18 cellular contexts compared by ENCODE assay signal in genomic region chr16:88613-89012, GRCh38. TPM values are rescaled to one million over a fixed set of nuclear protein-coding genes. Genes with fewer than 3 reads are reported as not detected.
DNase-seq lines count a peak whose midpoint lies in the region; ATAC-seq, FAIRE-seq and TF ChIP-seq lines count a peak whose summit lies in the region.
"Had no signal": no experiment of that assay in that cellular context is flagged by ENCODE, and none has a peak within 500 bp of the region (broad histone marks: within the 10 kb centered on the region; RNA-seq: fewer than 3 reads in every experiment).

No MANE protein-coding gene starts in this region.

- no peaks in the 10 kb centered on the region for H3K9me3 Mint-ChIP-seq in activated CD8-positive, alpha-beta T cell treated with anti-CD3 and anti-CD28 coated beads for 36 hours
- H3K9me3 Mint-ChIP-seq: CD8-positive, alpha-beta T cell had no signal

- DNase-seq in HepG2 (ENCODE audit: low spot score): no peak
- DNase-seq in right lobe of liver: no peak
- DNase-seq in lower lobe of right lung: peak; percentile 34
- DNase-seq in activated CD8-positive, alpha-beta T cell treated with anti-CD3 and anti-CD28 coated beads for 36 hours: no peak
- no peak for DNase-seq in H7
- DNase-seq: Calu3; CD8-positive, alpha-beta T cell; DMS53; DND-41; EL; GM23248; HCEC 1CT; IMR-90; KBM-7 had no signal

- H3K4me1 Mint-ChIP-seq in activated CD8-positive, alpha-beta T cell treated with anti-CD3 and anti-CD28 coated beads for 36 hours (ENCODE audit: low read depth): peaks cover 23% of the 10 kb centered on the region

- intact Hi-C loops in HepG2 (cut with micrococcal nuclease; ENCODE audit: unreplicated experiment): no loop called here
- intact Hi-C loops in right lobe of liver (cut with DNase I): no loop called here
- intact Hi-C loops in lower lobe of right lung (cut with DNase I): no loop called here
- intact Hi-C loops in activated CD8-positive, alpha-beta T cell treated with anti-CD3 and anti-CD28 coated beads for 36 hours (cut with micrococcal nuclease): no loop called here

- no peak overlapping the region for H3K4me2 ChIP-seq in HepG2 (ENCODE audit: low read depth, low read length)

- no peaks in the 10 kb centered on the region for H4K20me1 ChIP-seq in HepG2 (ENCODE audit: insufficient read depth, low read length)

- no peaks in the 10 kb centered on the region for H3K4me1 ChIP-seq in HepG2 (ENCODE audit: insufficient read depth, low read length)
- no peaks in the 10 kb centered on the region for H3K4me1 ChIP-seq in right lobe of liver
- peaks cover 30% of the 10 kb centered on the region for H3K4me1 ChIP-seq in lower lobe of right lung

- no peak for TF ChIP-seq EP300 in HepG2 (IDR thresholded peaks at IDR 0.05; ENCODE audit: low read depth in 2 of 2, low read length in 2 of 2)
- no peak for TF ChIP-seq EP300 in HepG2 (CRISPR knock-in tag; IDR thresholded peaks at IDR 0.05; ENCODE audit: borderline replicate concordance)

- CTCF ChIA-PET in HepG2 (lab: Yijun Ruan, JAX; ENCODE audit: low intra/inter-chr PET ratio, low total read pairs): no interaction called here
- CTCF ChIA-PET in activated CD8-positive, alpha-beta T cell treated with anti-CD3 and anti-CD28 coated beads for 36 hours (lab: Charles Lee): interaction anchor here (7.1 to 12.6 kb wide), 2 partner anchors 7 to 19 kb away, joined by 55 to 458 read pairs; partner anchors contain the start of genes MPG and RHBDF1

- FAIRE-seq in HepG2 (lab: Jason Lieb, UNC): no peak
- FAIRE-seq: GM12891, GM19239 had no signal

- H3K27me3 Mint-ChIP-seq in activated CD8-positive, alpha-beta T cell treated with anti-CD3 and anti-CD28 coated beads for 36 hours: no peaks in the 10 kb centered on the region

- H3K79me2 ChIP-seq in HepG2 (ENCODE audit: insufficient read depth, low read length): no peaks in the 10 kb centered on the region

- no peaks in the 10 kb centered on the region for H3K27me3 ChIP-seq in HepG2 (ENCODE audit: control insufficient read depth in 1 of 2, insufficient read depth in 2 of 2, low read length in 2 of 2)
- no peaks in the 10 kb centered on the region for H3K27me3 ChIP-seq in right lobe of liver
- no peaks in the 10 kb centered on the region for H3K27me3 ChIP-seq in lower lobe of right lung (ENCODE audit: low read depth)
- no peaks in the 10 kb centered on the region for H3K27me3 ChIP-seq in H7 (ENCODE audit: control insufficient read depth, insufficient read depth, low read length)
- H3K27me3 ChIP-seq: BLaER1 treated with 17β-estradiol and CSF1 and Interleukin-3, amounts not matched to agents 10 nM and 100 nM had no signal

- TF ChIP-seq RAD21 in HepG2 (CRISPR knock-in tag; IDR thresholded peaks at IDR 0.05): no peak

- WGBS in HepG2 (ENCODE audit: low lambda C conversion rate): 98% methylated on average over 8 of the region's 14 CpGs
- 95% methylated on average over 7 of the region's 14 CpGs for WGBS in right lobe of liver (ENCODE audit: insufficient coverage, low coverage, low lambda C conversion rate, missing lambda C conversion rate)

- peaks cover 26% of the 10 kb centered on the region for H3K36me3 Mint-ChIP-seq in activated CD8-positive, alpha-beta T cell treated with anti-CD3 and anti-CD28 coated beads for 36 hours (ENCODE audit: low read depth)

- H3K36me3 ChIP-seq in HepG2 (replicated peaks in 1 of 2; ENCODE audit: control insufficient read depth in 1 of 2, insufficient read depth in 2 of 2, low read length in 2 of 2) (peaks cover 21 to 29% of the 10 kb centered on the region in 2 experiments; a peak in 4 of 5 replicates), right lobe of liver (peaks cover 0 to 32% (median 4%) of the 10 kb centered on the region in 4 donors), lower lobe of right lung (peaks cover 69% of the 10 kb centered on the region), H7 (replicated peaks; ENCODE audit: control insufficient read depth, insufficient read depth, low read length) (peaks cover 10% of the 10 kb centered on the region)

- H3K9me3 ChIP-seq in HepG2 (ENCODE audit: low read length) (no peaks in the 10 kb centered on the region), right lobe of liver (no peaks in the 10 kb centered on the region), lower lobe of right lung (no peaks in the 10 kb centered on the region)
- H3K9me3 ChIP-seq: BLaER1 treated with 17β-estradiol and CSF1 and Interleukin-3, amounts not matched to agents 10 nM and 100 nM had no signal

- no peak overlapping the region for H3K27ac Mint-ChIP-seq in activated CD8-positive, alpha-beta T cell treated with anti-CD3 and anti-CD28 coated beads for 36 hours
- H3K27ac Mint-ChIP-seq: CD8-positive, alpha-beta T cell had no signal

- TF ChIP-seq CTCF in HepG2 (CRISPR knock-in tag; IDR thresholded peaks at IDR 0.05) (no peak), right lobe of liver (IDR thresholded peaks at IDR 0.05) (no peak), lower lobe of right lung (IDR thresholded peaks at IDR 0.05) (no peak)
- TF ChIP-seq CTCF in activated CD8-positive, alpha-beta T cell treated with anti-CD3 and anti-CD28 coated beads for 36 hours (IDR thresholded peaks at IDR 0.05): no peak

- POLR2A ChIA-PET in HepG2 (lab: Yijun Ruan, JAX): no interaction called here
- POLR2A ChIA-PET in activated CD8-positive, alpha-beta T cell treated with anti-CD3 and anti-CD28 coated beads for 36 hours (lab: Charles Lee): interaction anchor here (1.5 kb wide), 1 partner anchor 11 kb away, joined by 5 read pairs; no protein-coding TSS in a partner anchor

- ATAC-seq in HepG2 (no peak), right lobe of liver (no peak), lower lobe of right lung (no peak)
- no peak for ATAC-seq in activated CD8-positive, alpha-beta T cell treated with anti-CD3 and anti-CD28 coated beads for 36 hours
- ATAC-seq: CD8-positive, alpha-beta T cell had no signal

- BruUV-seq in HepG2 (replicated peaks; lab: Mats Ljungman, UMichigan): no TSS peak

- H3K27ac ChIP-seq in HepG2 (ENCODE audit: extremely low read length, insufficient read depth, low read length): no peak overlapping the region
- H3K27ac ChIP-seq in right lobe of liver: no peak overlapping the region
- H3K27ac ChIP-seq in lower lobe of right lung: no peak overlapping the region
- H3K27ac ChIP-seq: 22Rv1, GM23248 had no signal

- no peak for TF ChIP-seq POLR2A in HepG2 (IDR thresholded peaks at IDR 0.05; ENCODE audit: insufficient read depth in 1 of 2, low read depth in 2 of 2, low read length in 2 of 2)
- no peak for TF ChIP-seq POLR2A in right lobe of liver (IDR thresholded peaks at IDR 0.05)

- H3K4me3 ChIP-seq in HepG2 (replicated peaks in 1 of 3; ENCODE audit: insufficient read depth in 1 of 3, low read depth in 2 of 3, low read length in 3 of 3): no peak overlapping the region
- no peak overlapping the region for H3K4me3 ChIP-seq in right lobe of liver
- no peak overlapping the region for H3K4me3 ChIP-seq in lower lobe of right lung
- H3K4me3 ChIP-seq in H7 (ENCODE audit: insufficient read depth, low read depth, low read length): no peak overlapping the region
- H3K4me3 ChIP-seq: BLaER1 treated with 17β-estradiol and CSF1 and Interleukin-3, amounts not matched to agents 10 nM and 100 nM; GM23248 had no signal

- no peak overlapping the region for H2AFZ ChIP-seq in HepG2 (ENCODE audit: low read length)
- H2AFZ ChIP-seq: GM23248 had no signal

- no peak overlapping the region for H3K4me3 Mint-ChIP-seq in activated CD8-positive, alpha-beta T cell treated with anti-CD3 and anti-CD28 coated beads for 36 hours
- H3K4me3 Mint-ChIP-seq: CD8-positive, alpha-beta T cell had no signal

- in situ Hi-C loops in HepG2 (cut with HindIII; ENCODE audit: extremely low pct_ligation_motif_present, low pct_unique_long_range_greater_than_20kb): no loop called here

- H3K9ac ChIP-seq in HepG2 (ENCODE audit: insufficient read depth, low read depth, low read length): no peak overlapping the region
- H3K9ac ChIP-seq: GM23248 had no signal

RNA-seq across cellular contexts. Expression of gene MPG, which starts 10.6 kb away (rescaled TPM):
- 56.4 and 62.5 TPM in 2 replicates for total RNA-seq in HepG2 (2016; rRNA removed; fragmentation: Illumina TruSeq; extraction: Trizol)
- 46.3 and 53.1 TPM in 2 replicates for total RNA-seq in HepG2 (2016; cell fraction: cytosol; rRNA removed; fragmentation: Illumina TruSeq; extraction: Trizol; ENCODE audit: low read depth)
- total RNA-seq in HepG2 (2016; cell fraction: insoluble cytoplasmic fraction; rRNA removed; fragmentation: Illumina TruSeq; extraction: Trizol): 55.9 and 64.7 TPM in 2 replicates
- total RNA-seq in HepG2 (2016; cell fraction: membrane; rRNA removed; fragmentation: Illumina TruSeq; extraction: Trizol): 57.4 and 76.0 TPM in 2 replicates
- 33.2 and 35.5 TPM in 2 replicates for total RNA-seq in HepG2 (2016; cell fraction: nucleus; rRNA removed; fragmentation: Illumina TruSeq; extraction: Trizol)
- 59.1 and 74.2 TPM in 2 replicates for polyA plus RNA-seq in HepG2 (2011; rRNA removed)
- polyA plus RNA-seq in HepG2 (2011; cell fraction: cytosol; rRNA removed): 62.1 and 108 TPM in 2 replicates
- polyA plus RNA-seq in HepG2 (2011; cell fraction: nucleus; rRNA removed): 58.8 and 62.5 TPM in 2 replicates
- 30.3 and 43.2 TPM in 2 replicates for polyA plus RNA-seq in HepG2 (2012)
- 53.6 and 59.3 TPM in 2 replicates for polyA plus RNA-seq in HepG2 (2016; cell fraction: cytosol; fragmentation: Illumina TruSeq; extraction: Trizol; ENCODE audit: low read depth)
- polyA plus RNA-seq in HepG2 (2016; cell fraction: insoluble cytoplasmic fraction; fragmentation: Illumina TruSeq; extraction: Trizol; ENCODE audit: low read depth): 53.6 and 58.3 TPM in 2 replicates
- polyA plus RNA-seq in HepG2 (2016; cell fraction: membrane; fragmentation: Illumina TruSeq; extraction: Trizol; ENCODE audit: low read depth): 56.7 and 61.4 TPM in 2 replicates
- 53.3 and 60.6 TPM in 2 replicates for polyA plus RNA-seq in HepG2 (2016; cell fraction: nucleus; fragmentation: Illumina TruSeq; extraction: Trizol; ENCODE audit: insufficient read depth, low read depth)
- 22.4 and 34.8 TPM in 2 replicates for polyA minus RNA-seq in HepG2 (2011; rRNA and poly(A)+ RNA removed; ENCODE audit: low replicate concordance)
- polyA minus RNA-seq in HepG2 (2011; cell fraction: cytosol; rRNA and poly(A)+ RNA removed): 27.0 and 35.2 TPM in 2 replicates
- polyA minus RNA-seq in HepG2 (2011; cell fraction: nucleus; rRNA and poly(A)+ RNA removed): 5.8 and 10.3 TPM in 2 replicates
- 10 to 100 TPM; 20.7 to 76.4 (median 26.9) TPM for total RNA-seq in right lobe of liver
- 38.5 TPM for total RNA-seq in lower lobe of right lung
- 10 to 100 TPM; 51.7 to 54.2 TPM for total RNA-seq in activated CD8-positive, alpha-beta T cell treated with anti-CD3 and anti-CD28 coated beads for 36 hours
- 140 and 181 TPM in 2 replicates for total RNA-seq in H7 (2014; rRNA removed; shearing (Covaris generic))

RNA-seq across cellular contexts. Expression of gene RHBDF1, which starts 16.2 kb away (rescaled TPM):
- total RNA-seq in HepG2 (2016; rRNA removed; fragmentation: Illumina TruSeq; extraction: Trizol) (1.8 and 5.4 TPM in 2 replicates), right lobe of liver (10 to 100 TPM in 1 of 6 experiments, 1 to 10 TPM in 5; 5.0 to 14.3 (median 7.1) TPM), lower lobe of right lung (35.9 TPM)
- 0.81 and 1.8 TPM in 2 replicates for total RNA-seq in HepG2 (2016; cell fraction: cytosol; rRNA removed; fragmentation: Illumina TruSeq; extraction: Trizol; ENCODE audit: low read depth)
- 1.4 and 5.9 TPM in 2 replicates for total RNA-seq in HepG2 (2016; cell fraction: insoluble cytoplasmic fraction; rRNA removed; fragmentation: Illumina TruSeq; extraction: Trizol)
- total RNA-seq in HepG2 (2016; cell fraction: membrane; rRNA removed; fragmentation: Illumina TruSeq; extraction: Trizol): 0.96 and 1.5 TPM in 2 replicates
- 6.4 and 8.4 TPM in 2 replicates for total RNA-seq in HepG2 (2016; cell fraction: nucleus; rRNA removed; fragmentation: Illumina TruSeq; extraction: Trizol)
- 26.9 and 28.1 TPM in 2 replicates for polyA plus RNA-seq in HepG2 (2011; rRNA removed)
- 8.5 and 9.9 TPM in 2 replicates for polyA plus RNA-seq in HepG2 (2011; cell fraction: cytosol; rRNA removed)
- 199 and 238 TPM in 2 replicates for polyA plus RNA-seq in HepG2 (2011; cell fraction: nucleus; rRNA removed)
- polyA plus RNA-seq in HepG2 (2012): 4.3 and 9.2 TPM in 2 replicates
- 0.72 and 0.88 TPM in 2 replicates for polyA plus RNA-seq in HepG2 (2016; cell fraction: cytosol; fragmentation: Illumina TruSeq; extraction: Trizol; ENCODE audit: low read depth)
- 1.7 and 2.1 TPM in 2 replicates for polyA plus RNA-seq in HepG2 (2016; cell fraction: insoluble cytoplasmic fraction; fragmentation: Illumina TruSeq; extraction: Trizol; ENCODE audit: low read depth)
- 1.1 and 1.3 TPM in 2 replicates for polyA plus RNA-seq in HepG2 (2016; cell fraction: membrane; fragmentation: Illumina TruSeq; extraction: Trizol; ENCODE audit: low read depth)
- polyA plus RNA-seq in HepG2 (2016; cell fraction: nucleus; fragmentation: Illumina TruSeq; extraction: Trizol; ENCODE audit: insufficient read depth, low read depth): 26.0 and 29.9 TPM in 2 replicates
- 10.2 and 17.2 TPM in 2 replicates for polyA minus RNA-seq in HepG2 (2011; rRNA and poly(A)+ RNA removed; ENCODE audit: low replicate concordance)
- polyA minus RNA-seq in HepG2 (2011; cell fraction: cytosol; rRNA and poly(A)+ RNA removed): 4.0 and 4.5 TPM in 2 replicates
- 18.3 and 18.5 TPM in 2 replicates for polyA minus RNA-seq in HepG2 (2011; cell fraction: nucleus; rRNA and poly(A)+ RNA removed)
- total RNA-seq in activated CD8-positive, alpha-beta T cell treated with anti-CD3 and anti-CD28 coated beads for 36 hours: under 1 TPM in 1 of 2 experiments, not detected in 1; 0.61 TPM
- total RNA-seq in H7 (2014; rRNA removed; shearing (Covaris generic)): 38.2 and 42.5 TPM in 2 replicates

RNA-seq across cellular contexts. Expression of gene SNRNP25, which starts 35.0 kb away (rescaled TPM):
- total RNA-seq in HepG2 (2016; rRNA removed; fragmentation: Illumina TruSeq; extraction: Trizol) (97.4 and 103 TPM in 2 replicates), right lobe of liver (10 to 100 TPM; 11.7 to 15.9 (median 14.8) TPM), lower lobe of right lung (18.5 TPM)
- total RNA-seq in HepG2 (2016; cell fraction: cytosol; rRNA removed; fragmentation: Illumina TruSeq; extraction: Trizol; ENCODE audit: low read depth): 131 and 159 TPM in 2 replicates
- 98.3 and 99.2 TPM in 2 replicates for total RNA-seq in HepG2 (2016; cell fraction: insoluble cytoplasmic fraction; rRNA removed; fragmentation: Illumina TruSeq; extraction: Trizol)
- total RNA-seq in HepG2 (2016; cell fraction: membrane; rRNA removed; fragmentation: Illumina TruSeq; extraction: Trizol): 209 and 211 TPM in 2 replicates
- total RNA-seq in HepG2 (2016; cell fraction: nucleus; rRNA removed; fragmentation: Illumina TruSeq; extraction: Trizol): 35.7 and 35.9 TPM in 2 replicates
- polyA plus RNA-seq in HepG2 (2011; rRNA removed): 26.5 and 34.1 TPM in 2 replicates
- 30.0 and 42.1 TPM in 2 replicates for polyA plus RNA-seq in HepG2 (2011; cell fraction: cytosol; rRNA removed)
- polyA plus RNA-seq in HepG2 (2011; cell fraction: nucleus; rRNA removed): 14.5 and 15.2 TPM in 2 replicates
- polyA plus RNA-seq in HepG2 (2012): 20.6 and 26.4 TPM in 2 replicates
- 174 and 209 TPM in 2 replicates for polyA plus RNA-seq in HepG2 (2016; cell fraction: cytosol; fragmentation: Illumina TruSeq; extraction: Trizol; ENCODE audit: low read depth)
- polyA plus RNA-seq in HepG2 (2016; cell fraction: insoluble cytoplasmic fraction; fragmentation: Illumina TruSeq; extraction: Trizol; ENCODE audit: low read depth): 104 and 113 TPM in 2 replicates
- 222 and 223 TPM in 2 replicates for polyA plus RNA-seq in HepG2 (2016; cell fraction: membrane; fragmentation: Illumina TruSeq; extraction: Trizol; ENCODE audit: low read depth)
- polyA plus RNA-seq in HepG2 (2016; cell fraction: nucleus; fragmentation: Illumina TruSeq; extraction: Trizol; ENCODE audit: insufficient read depth, low read depth): 66.9 and 75.9 TPM in 2 replicates
- 12.7 and 34.1 TPM in 2 replicates for polyA minus RNA-seq in HepG2 (2011; rRNA and poly(A)+ RNA removed; ENCODE audit: low replicate concordance)
- polyA minus RNA-seq in HepG2 (2011; cell fraction: cytosol; rRNA and poly(A)+ RNA removed): 4.7 and 7.8 TPM in 2 replicates
- 7.2 and 9.5 TPM in 2 replicates for polyA minus RNA-seq in HepG2 (2011; cell fraction: nucleus; rRNA and poly(A)+ RNA removed)
- total RNA-seq in activated CD8-positive, alpha-beta T cell treated with anti-CD3 and anti-CD28 coated beads for 36 hours: 10 to 100 TPM; 39.4 to 39.7 TPM
- total RNA-seq in H7 (2014; rRNA removed; shearing (Covaris generic)): 39.5 and 52.9 TPM in 2 replicates

RNA-seq across cellular contexts. Expression of gene POLR3K, which starts 35.2 kb away (rescaled TPM):
- total RNA-seq in HepG2 (2016; rRNA removed; fragmentation: Illumina TruSeq; extraction: Trizol): 18.8 and 22.4 TPM in 2 replicates
- total RNA-seq in HepG2 (2016; cell fraction: cytosol; rRNA removed; fragmentation: Illumina TruSeq; extraction: Trizol; ENCODE audit: low read depth): 10.0 and 10.3 TPM in 2 replicates
- 19.8 and 23.7 TPM in 2 replicates for total RNA-seq in HepG2 (2016; cell fraction: insoluble cytoplasmic fraction; rRNA removed; fragmentation: Illumina TruSeq; extraction: Trizol)
- 11.2 and 12.8 TPM in 2 replicates for total RNA-seq in HepG2 (2016; cell fraction: membrane; rRNA removed; fragmentation: Illumina TruSeq; extraction: Trizol)
- 8.8 and 11.3 TPM in 2 replicates for total RNA-seq in HepG2 (2016; cell fraction: nucleus; rRNA removed; fragmentation: Illumina TruSeq; extraction: Trizol)
- 14.8 TPM in 2 replicates for polyA plus RNA-seq in HepG2 (2011; rRNA removed)
- 22.5 and 26.6 TPM in 2 replicates for polyA plus RNA-seq in HepG2 (2011; cell fraction: cytosol; rRNA removed)
- 10.5 and 11.1 TPM in 2 replicates for polyA plus RNA-seq in HepG2 (2011; cell fraction: nucleus; rRNA removed)
- 14.3 and 17.5 TPM in 2 replicates for polyA plus RNA-seq in HepG2 (2012)
- polyA plus RNA-seq in HepG2 (2016; cell fraction: cytosol; fragmentation: Illumina TruSeq; extraction: Trizol; ENCODE audit: low read depth): 9.1 and 9.8 TPM in 2 replicates
- 34.2 and 38.7 TPM in 2 replicates for polyA plus RNA-seq in HepG2 (2016; cell fraction: insoluble cytoplasmic fraction; fragmentation: Illumina TruSeq; extraction: Trizol; ENCODE audit: low read depth)
- polyA plus RNA-seq in HepG2 (2016; cell fraction: membrane; fragmentation: Illumina TruSeq; extraction: Trizol; ENCODE audit: low read depth): 11.8 and 11.9 TPM in 2 replicates
- 18.2 and 22.9 TPM in 2 replicates for polyA plus RNA-seq in HepG2 (2016; cell fraction: nucleus; fragmentation: Illumina TruSeq; extraction: Trizol; ENCODE audit: insufficient read depth, low read depth)
- 15.9 and 48.0 TPM in 2 replicates for polyA minus RNA-seq in HepG2 (2011; rRNA and poly(A)+ RNA removed; ENCODE audit: low replicate concordance)
- polyA minus RNA-seq in HepG2 (2011; cell fraction: cytosol; rRNA and poly(A)+ RNA removed): 5.5 and 7.7 TPM in 2 replicates
- 8.8 and 10.9 TPM in 2 replicates for polyA minus RNA-seq in HepG2 (2011; cell fraction: nucleus; rRNA and poly(A)+ RNA removed)
- total RNA-seq in right lobe of liver: 1 to 10 TPM; 3.5 to 6.3 (median 4.3) TPM
- total RNA-seq in lower lobe of right lung: 12.1 TPM
- total RNA-seq in activated CD8-positive, alpha-beta T cell treated with anti-CD3 and anti-CD28 coated beads for 36 hours: 10 to 100 TPM; 51.3 to 52.6 TPM
- total RNA-seq in H7 (2014; rRNA removed; shearing (Covaris generic)): 11.0 and 13.5 TPM in 2 replicates

RNA-seq across cellular contexts. Expression of gene NPRL3, which starts 49.9 kb away (rescaled TPM):
- total RNA-seq in HepG2 (2016; rRNA removed; fragmentation: Illumina TruSeq; extraction: Trizol): 5.2 and 6.5 TPM in 2 replicates
- 11.5 and 11.7 TPM in 2 replicates for total RNA-seq in HepG2 (2016; cell fraction: cytosol; rRNA removed; fragmentation: Illumina TruSeq; extraction: Trizol; ENCODE audit: low read depth)
- total RNA-seq in HepG2 (2016; cell fraction: insoluble cytoplasmic fraction; rRNA removed; fragmentation: Illumina TruSeq; extraction: Trizol): 5.9 and 6.4 TPM in 2 replicates
- total RNA-seq in HepG2 (2016; cell fraction: membrane; rRNA removed; fragmentation: Illumina TruSeq; extraction: Trizol): 10.1 and 10.8 TPM in 2 replicates
- 8.0 and 8.3 TPM in 2 replicates for total RNA-seq in HepG2 (2016; cell fraction: nucleus; rRNA removed; fragmentation: Illumina TruSeq; extraction: Trizol)
- polyA plus RNA-seq in HepG2 (2011; rRNA removed): 7.9 and 9.9 TPM in 2 replicates
- 4.5 and 4.8 TPM in 2 replicates for polyA plus RNA-seq in HepG2 (2011; cell fraction: cytosol; rRNA removed)
- 39.7 and 53.9 TPM in 2 replicates for polyA plus RNA-seq in HepG2 (2011; cell fraction: nucleus; rRNA removed)
- 19.3 and 29.5 TPM in 2 replicates for polyA plus RNA-seq in HepG2 (2012)
- 17.8 and 18.7 TPM in 2 replicates for polyA plus RNA-seq in HepG2 (2016; cell fraction: cytosol; fragmentation: Illumina TruSeq; extraction: Trizol; ENCODE audit: low read depth)
- polyA plus RNA-seq in HepG2 (2016; cell fraction: insoluble cytoplasmic fraction; fragmentation: Illumina TruSeq; extraction: Trizol; ENCODE audit: low read depth): 16.6 and 24.0 TPM in 2 replicates
- polyA plus RNA-seq in HepG2 (2016; cell fraction: membrane; fragmentation: Illumina TruSeq; extraction: Trizol; ENCODE audit: low read depth): 26.9 and 32.5 TPM in 2 replicates
- 24.4 and 31.0 TPM in 2 replicates for polyA plus RNA-seq in HepG2 (2016; cell fraction: nucleus; fragmentation: Illumina TruSeq; extraction: Trizol; ENCODE audit: insufficient read depth, low read depth)
- polyA minus RNA-seq in HepG2 (2011; rRNA and poly(A)+ RNA removed; ENCODE audit: low replicate concordance): 25.9 and 39.1 TPM in 2 replicates
- polyA minus RNA-seq in HepG2 (2011; cell fraction: cytosol; rRNA and poly(A)+ RNA removed): 9.3 and 11.2 TPM in 2 replicates
- 12.3 and 19.1 TPM in 2 replicates for polyA minus RNA-seq in HepG2 (2011; cell fraction: nucleus; rRNA and poly(A)+ RNA removed)
- total RNA-seq in right lobe of liver: 10 to 100 TPM; 12.7 to 20.0 (median 13.9) TPM
- 29.1 TPM for total RNA-seq in lower lobe of right lung
- total RNA-seq in activated CD8-positive, alpha-beta T cell treated with anti-CD3 and anti-CD28 coated beads for 36 hours: 10 to 100 TPM; 40.7 to 40.9 TPM
- total RNA-seq in H7 (2014; rRNA removed; shearing (Covaris generic)): 9.9 and 10.9 TPM in 2 replicates
